ENCODE assay signal across 1 cellular context in the genomic region with DNA sequence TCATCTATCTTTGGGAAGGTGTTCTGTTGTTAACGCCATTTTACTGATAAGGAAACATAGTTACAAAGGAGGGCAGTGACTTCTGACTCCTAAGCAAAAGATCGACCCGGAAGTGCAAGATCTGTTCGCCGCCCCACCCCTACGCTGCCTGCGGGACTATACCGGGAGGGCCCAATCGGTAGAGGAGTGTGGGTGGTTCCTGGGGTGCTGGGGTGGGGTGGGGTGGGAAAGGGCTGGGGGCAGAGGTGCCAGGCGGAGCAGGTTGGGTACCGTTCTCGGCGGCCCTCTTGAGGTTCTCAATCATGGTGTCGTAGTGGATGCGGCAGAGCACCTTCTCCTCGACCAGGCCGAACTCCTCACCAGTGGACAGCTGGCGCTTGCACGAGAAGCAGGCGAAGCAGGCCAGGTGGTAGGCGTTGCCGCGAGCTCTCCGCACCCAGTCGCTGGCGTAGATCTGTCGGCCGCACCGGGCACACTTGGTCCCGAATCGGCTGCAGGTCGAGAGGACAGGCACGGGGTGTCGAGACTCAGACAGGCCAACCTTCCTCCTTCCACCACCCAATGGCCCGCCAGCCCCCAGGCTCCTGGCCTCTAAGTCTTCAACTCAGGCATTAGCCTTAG.
TF ChIP-seq lines count a peak whose summit lies in the region.

No MANE protein-coding gene starts in this region.

TF ChIP-seq in IMR-90, 13 proteins besides CTCF, POLR2A, EP300 and RAD21:
- no peak for TF ChIP-seq RFX5 (IDR thresholded peaks at IDR 0.05; ENCODE audit: low read depth, low read length)
- no peak for TF ChIP-seq MAZ (IDR thresholded peaks at IDR 0.05; ENCODE audit: borderline replicate concordance, low read depth, low read length)
- TF ChIP-seq CEBPB (IDR thresholded peaks at IDR 0.05; ENCODE audit: low read depth, low read length): no peak
